In genomic region chr16:28822520-28823290, GRCh38 we compare ENCODE assay signal across 8 cellular contexts. TPM values are rescaled to one million over a fixed set of nuclear protein-coding genes. Genes with fewer than 3 reads are reported as not detected.
DNase-seq lines count a peak whose midpoint lies in the region; ATAC-seq and TF ChIP-seq lines count a peak whose summit lies in the region.

ATXN2L (plus strand) TSS chr16:28822999; CDS start chr16:28823260, 261 bp downstream.

- peak in 2 of 3 experiments; percentile 33 to 43 for TF ChIP-seq CTCF in esophagus muscularis mucosa (IDR thresholded peaks at IDR 0.05)

- DNase-seq in DMS 273 (lab: John Stamatoyannopoulos, UW; ENCODE audit: unreplicated experiment): peak; percentile 99
- DNase-seq in Jurkat, Clone E6-1 (ENCODE audit: low read depth, low spot score): peak; percentile 95
- peak; percentile 97 for DNase-seq in activated T-cell treated with anti-CD3 and anti-CD28 coated beads, Interleukin-2, amount 50 U/mL, for 48 hours
- DNase-seq in esophagus muscularis mucosa (ENCODE audit: extremely low spot score): peak; percentile 96
- DNase-seq in stimulated activated CD8-positive, alpha-beta memory T cell treated with anti-CD3 and anti-CD28 coated beads, Interleukin-7, amount 100 ng/mL, for 24 hours (ENCODE audit: low read depth): peak; percentile 84

- H3K27me3 ChIP-seq in esophagus muscularis mucosa (no peaks in the 10 kb centered on the region), muscle layer of duodenum (ENCODE audit: low read depth, low read length) (no peaks in the 10 kb centered on the region)

- peak within 1 kb of the TSS; percentile 97 for H3K4me3 ChIP-seq in Jurkat, Clone E6-1 (ENCODE audit: low read length)
- H3K4me3 ChIP-seq in esophagus muscularis mucosa: peak within 1 kb of the TSS; percentile 94 to 100 (median 99)
- H3K4me3 ChIP-seq in muscle layer of duodenum (ENCODE audit: low read depth in 1 of 2, low read length in 2 of 2): peak within 1 kb of the TSS; percentile 88 to 95

- TF ChIP-seq EP300 in esophagus muscularis mucosa (IDR thresholded peaks at IDR 0.05): no peak

- TF ChIP-seq POLR2A in esophagus muscularis mucosa (IDR thresholded peaks at IDR 0.05; ENCODE audit: low read depth): peak; percentile 75

- WGBS in esophagus muscularis mucosa: under 1% methylated on average over 48 of the region's 91 CpGs

- H3K27ac ChIP-seq in esophagus muscularis mucosa (replicated peaks in 1 of 4): peak within 1 kb of the TSS; percentile 99 to 100 (median 100)
- H3K27ac ChIP-seq in muscle layer of duodenum (ENCODE audit: low read length): peak within 1 kb of the TSS; percentile 71

- H3K9me3 ChIP-seq in esophagus muscularis mucosa (peaks cover 0 to 3% (median 0%) of the 10 kb centered on the region in 4 donors), muscle layer of duodenum (ENCODE audit: control insufficient read depth in 1 of 2, low read length in 2 of 2) (no peaks in the 10 kb centered on the region)

- peaks cover 23 to 42% (median 30%) of the 10 kb centered on the region in 4 donors for H3K4me1 ChIP-seq in esophagus muscularis mucosa
- H3K4me1 ChIP-seq in muscle layer of duodenum (ENCODE audit: control insufficient read depth in 1 of 2, insufficient read depth in 2 of 2, low read length in 2 of 2): peaks cover 7 to 24% of the 10 kb centered on the region in 2 donors

- H3K36me3 ChIP-seq in esophagus muscularis mucosa (peaks cover 16 to 34% (median 28%) of the 10 kb centered on the region in 4 donors), muscle layer of duodenum (ENCODE audit: control insufficient read depth in 1 of 2, insufficient read depth in 2 of 2, low read length in 2 of 2) (peaks cover 28 to 34% of the 10 kb centered on the region in 2 donors)

- intact Hi-C loops in esophagus muscularis mucosa (cut with DNase I): loop anchor here (5.0 kb wide), 2 partner anchors 40 to 125 kb away; partner anchors contain the start of gene SH2B1

- ATAC-seq in GM21576 (IDR thresholded peaks at IDR 0.05; ENCODE audit: unreplicated experiment): peak; percentile 46

TF ChIP-seq in PFSK-1, 5 proteins besides CTCF, POLR2A, EP300 and RAD21:
- TF ChIP-seq FOXP2 (optimal IDR thresholded peaks at IDR 0.05; ENCODE audit: borderline replicate concordance, extremely low read depth, extremely low read length, insufficient read depth): peak; percentile 99
- TF ChIP-seq SIN3A (IDR thresholded peaks at IDR 0.05; ENCODE audit: borderline replicate concordance, insufficient read depth, low read length): 0 out of 2 replicates have a peak, but pooled peaks have one; percentile 41
- TF ChIP-seq POLR2AphosphoS5 (IDR thresholded peaks at IDR 0.05; ENCODE audit: low read depth, low read length): peak; percentile 90
- peak; percentile 97 for TF ChIP-seq TAF1 (IDR thresholded peaks at IDR 0.05; ENCODE audit: borderline replicate concordance, insufficient read depth, low read length)
- peak; percentile 44 to 64; a peak in 2 of 4 replicates for TF ChIP-seq REST (IDR thresholded peaks at IDR 0.05; ENCODE audit: insufficient read depth in 1 of 2, low read depth in 2 of 2, low read length in 2 of 2)

RNA-seq across cellular contexts. Expression of gene ATXN2L, which starts in this region (rescaled TPM):
- 184 TPM for polyA plus RNA-seq in Jurkat, Clone E6-1 (2012; ENCODE audit: insufficient read depth, insufficient read length)
- polyA plus RNA-seq in PFSK-1 (2012; ENCODE audit: insufficient read length, low read depth): 349 TPM
- total RNA-seq in esophagus muscularis mucosa: 10 to 100 TPM; 43.4 to 73.9 (median 52.6) TPM

Comparison
In these comparisons a context has a peak if more than half of its experiments do, and no peak if none do; other contexts are left out.
1. Peak in every context shown above with its lines: DNase-seq, ATAC-seq, H3K4me3 ChIP-seq and H3K27ac ChIP-seq.